8 cellular contexts compared by ENCODE assay signal in the genomic region with DNA sequence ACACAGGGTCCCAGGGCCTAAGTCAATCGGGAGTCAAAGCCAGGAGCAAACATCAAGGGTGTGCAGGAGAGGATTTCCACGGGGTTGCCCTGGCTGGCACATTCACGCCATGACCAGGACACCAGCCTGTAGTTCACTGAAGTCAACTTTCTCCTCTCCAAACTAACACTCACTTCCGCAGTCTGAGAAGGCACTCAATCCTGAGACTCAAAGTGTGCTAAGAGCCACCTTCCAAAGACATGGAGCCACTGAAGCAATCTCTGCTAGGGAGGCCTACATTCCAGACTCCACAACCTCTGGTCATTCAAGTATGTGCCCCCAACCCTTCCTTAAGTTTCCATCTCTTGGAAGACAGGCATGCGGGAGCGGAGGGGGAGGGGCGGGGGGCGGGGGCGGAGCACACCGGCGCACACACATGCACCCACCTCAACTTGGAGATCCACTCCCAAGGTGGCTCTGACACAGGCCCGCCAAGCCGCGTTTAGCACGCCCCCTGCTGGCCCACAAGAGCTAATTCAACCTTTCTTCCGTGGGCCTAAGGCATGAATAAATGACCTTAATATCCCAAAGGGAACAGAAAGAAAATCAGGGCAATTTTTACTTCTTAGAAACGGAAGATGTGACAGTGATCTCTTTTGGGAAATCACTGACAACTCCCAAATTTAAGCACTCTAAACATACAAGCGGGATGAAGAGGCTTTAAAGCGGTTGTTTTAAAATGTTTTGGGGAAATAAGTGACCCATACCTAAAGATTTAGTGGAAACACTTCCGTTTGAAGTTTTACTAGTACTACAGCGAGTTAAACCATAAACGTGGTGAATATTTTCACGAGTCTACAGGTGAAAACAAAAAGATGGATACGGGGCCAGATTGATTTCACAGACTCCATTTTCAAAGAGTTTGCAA. TPM values are rescaled to one million over a fixed set of nuclear protein-coding genes. Genes with fewer than 3 reads are reported as not detected.
DNase-seq lines count a peak whose midpoint lies in the region; ATAC-seq, FAIRE-seq and TF ChIP-seq lines count a peak whose summit lies in the region.

No MANE protein-coding gene starts in this region.

- CTCF ChIA-PET in A673 (lab: Charles Lee) = no interaction called here

- no peaks in the 10 kb centered on the region for H3K4me1 ChIP-seq in A673 (ENCODE audit: insufficient read depth, low read length, poor library complexity, severe bottlenecking)
- H3K4me1 ChIP-seq in colonic mucosa = no peaks in the 10 kb centered on the region
- H3K4me1 ChIP-seq in lower lobe of right lung = peaks cover 5% of the 10 kb centered on the region

- POLR2A ChIA-PET in A673 (lab: Charles Lee; ENCODE audit: low non-redundant PET) = no interaction called here

- TF ChIP-seq CTCF in A673 (conservative IDR thresholded peaks at IDR 0.05; ENCODE audit: low read depth, low read length) (peak; percentile 85), colonic mucosa (IDR thresholded peaks at IDR 0.05) (peak; percentile 70), lower lobe of right lung (IDR thresholded peaks at IDR 0.05) (peak; percentile 88)

- intact Hi-C loops in A673 (cut with micrococcal nuclease; ENCODE audit: unreplicated experiment) (loop anchor here (5.0 to 10.0 kb wide), 2 partner anchors 215 to 293 kb away; no protein-coding TSS in a partner anchor), colonic mucosa (cut with DNase I) (no loop called here), lower lobe of right lung (cut with DNase I) (no loop called here)

- no peak overlapping the region for H3K9ac ChIP-seq in colonic mucosa (ENCODE audit: low read depth in 2 of 2, low read length in 2 of 2)

- peak; percentile 39 to 47 for ATAC-seq in lower lobe of right lung
- ATAC-seq in GM18861 (IDR thresholded peaks at IDR 0.05; ENCODE audit: unreplicated experiment) = no peak

- H3K27ac ChIP-seq in A673 (ENCODE audit: low read depth, low read length, poor library complexity, severe bottlenecking) (no peak overlapping the region), colonic mucosa (no peak overlapping the region), lower lobe of right lung (no peak overlapping the region)

- DNase-seq in A673 (ENCODE audit: low spot score) (peak; percentile 65), GM19239 (ENCODE audit: insufficient read length, low spot score) (peak; percentile 36), NCI-H226 (peak; percentile 1), colonic mucosa (peak; percentile 41), lower lobe of right lung (peak; percentile 70)
- peak; percentile 44 to 46 for DNase-seq in activated CD4-positive, alpha-beta T cell treated with anti-CD3 and anti-CD28 coated beads for 4 hours
- DNase-seq in stimulated activated CD8-positive, alpha-beta memory T cell treated with anti-CD3 and anti-CD28 coated beads, Interleukin-4, amount 100 ng/mL, for 24 hours (ENCODE audit: low read depth) = peak; percentile 35

- H3K36me3 ChIP-seq in A673 (ENCODE audit: insufficient read depth, low read length, poor library complexity, severe bottlenecking) (no peaks in the 10 kb centered on the region), colonic mucosa (no peaks in the 10 kb centered on the region), lower lobe of right lung (no peaks in the 10 kb centered on the region)

- no peak overlapping the region for H3K4me3 ChIP-seq in A673 (ENCODE audit: low read depth, low read length, poor library complexity, severe bottlenecking)
- H3K4me3 ChIP-seq in colonic mucosa = no peak overlapping the region
- H3K4me3 ChIP-seq in lower lobe of right lung = no peak overlapping the region

- H3K9me3 ChIP-seq in A673 (ENCODE audit: low read depth, low read length, poor library complexity, severe bottlenecking) (no peaks in the 10 kb centered on the region), colonic mucosa (no peaks in the 10 kb centered on the region), lower lobe of right lung (no peaks in the 10 kb centered on the region)

- FAIRE-seq in GM19239 (lab: Jason Lieb, UNC) = peak; percentile 82

- H3K27me3 ChIP-seq in A673 (replicated peaks; ENCODE audit: insufficient read depth, low read depth, low read length, poor library complexity) (no peaks in the 10 kb centered on the region), colonic mucosa (no peaks in the 10 kb centered on the region), lower lobe of right lung (ENCODE audit: low read depth) (no peaks in the 10 kb centered on the region)

- no TSS peak for BruUV-seq in A673 (replicated peaks; lab: Mats Ljungman, UMichigan)

RNA-seq across cellular contexts. Expression of gene OTUD7A, which starts 2.7 kb away (rescaled TPM):
- total RNA-seq in A673 (2021) (0.73 and 0.98 TPM in 2 replicates), colonic mucosa (1 to 10 TPM; 3.3 to 5.3 TPM), lower lobe of right lung (2.2 TPM)

Comparison
In these comparisons a context has a peak if more than half of its experiments do, and no peak if none do; other contexts are left out.
1. DNase-seq: peak in every context shown above with its lines; median percentile 70 in lower lobe of right lung; 65 in A673; 45 in activated CD4-positive, alpha-beta T cell treated with anti-CD3 and anti-CD28 coated beads for 4 hours; 41 in colonic mucosa; 36 in GM19239; 35 in stimulated activated CD8-positive, alpha-beta memory T cell treated with anti-CD3 and anti-CD28 coated beads, Interleukin-4, amount 100 ng/mL, for 24 hours; 1 in NCI-H226.